Comparison of ENCODE assay signal across 8 cellular contexts in the genomic region with DNA sequence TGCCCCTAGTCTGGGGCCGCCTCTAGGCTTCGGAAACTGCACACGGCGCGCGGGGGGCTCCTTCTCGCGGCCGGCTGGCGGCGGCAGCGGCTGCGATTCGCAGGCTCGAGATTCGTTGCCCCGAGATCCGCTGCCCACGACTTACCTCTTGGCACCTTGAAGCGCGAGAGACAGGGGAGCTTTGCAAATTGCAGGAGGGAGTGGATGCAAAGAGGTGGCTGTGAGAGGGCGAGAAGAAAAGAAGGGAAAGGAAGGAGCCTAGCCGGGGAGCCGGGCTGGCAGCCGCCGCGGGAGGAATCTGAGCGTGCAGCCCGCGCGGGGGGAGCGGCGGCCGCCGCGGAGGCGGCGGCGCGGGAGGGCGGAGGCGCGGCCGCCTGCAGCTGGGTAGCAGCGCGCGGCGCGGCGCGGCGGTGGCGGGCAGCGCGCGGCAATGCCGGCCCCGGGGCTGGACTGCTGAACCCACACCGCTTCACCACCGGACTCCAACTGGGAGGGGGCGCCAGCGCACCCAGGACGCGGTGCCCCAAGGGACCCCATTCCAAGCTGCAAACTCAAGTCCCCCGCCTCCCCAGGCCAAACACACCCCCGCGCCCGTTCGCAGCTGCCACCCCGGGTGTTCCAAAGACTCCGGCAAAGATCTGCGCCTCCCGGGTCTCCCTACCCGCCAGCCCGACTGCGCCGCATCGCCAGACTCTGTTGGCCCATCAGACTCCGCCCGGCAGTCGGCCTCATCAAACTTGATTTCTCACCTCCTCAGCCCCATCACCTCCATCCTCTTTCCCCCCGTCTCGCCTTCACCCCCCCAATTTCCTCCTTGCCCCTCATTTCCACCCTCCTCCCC. TPM values are rescaled to one million over a fixed set of nuclear protein-coding genes. Genes with fewer than 3 reads are reported as not detected.
DNase-seq lines count a peak whose midpoint lies in the region; ATAC-seq and TF ChIP-seq lines count a peak whose summit lies in the region.

No MANE protein-coding gene starts in this region.

- ATAC-seq in RWPE2 (ENCODE audit: low read depth) (peak; percentile 44), GM21528 (IDR thresholded peaks at IDR 0.05; ENCODE audit: low FRiP score, unreplicated experiment) (no peak)

- no peak overlapping the region for H3K27ac Mint-ChIP-seq in glutamatergic neuron (ENCODE audit: unreplicated experiment)
- peak overlapping the region; percentile 80 for H3K27ac Mint-ChIP-seq in type B pancreatic cell

- H3K4me3 ChIP-seq in BE2C (ENCODE audit: low read depth, low read length) = peak overlapping the region; percentile 20
- peak overlapping the region; percentile 57 for H3K4me3 ChIP-seq in RWPE2 (ENCODE audit: severe bottlenecking)
- peak overlapping the region; percentile 73 to 84 for H3K4me3 ChIP-seq in neutrophil (ENCODE audit: low read depth in 1 of 2, low read length in 1 of 2)

- H3K27me3 Mint-ChIP-seq in glutamatergic neuron (ENCODE audit: unreplicated experiment) = peaks cover 19% of the 10 kb centered on the region
- H3K27me3 Mint-ChIP-seq in type B pancreatic cell = peaks cover 79% of the 10 kb centered on the region

- POLR2A ChIA-PET in HEK293T (lab: Yijun Ruan, JAX) = interaction anchor here (5.7 kb wide), 1 partner anchor 44 kb away, joined by 33 read pairs; a partner anchor contains a TSS

- H3K27me3 ChIP-seq in BE2C = peaks cover 99% of the 10 kb centered on the region
- no peaks in the 10 kb centered on the region for H3K27me3 ChIP-seq in RWPE2 (ENCODE audit: insufficient read depth, poor library complexity, severe bottlenecking)
- peaks cover 23% of the 10 kb centered on the region for H3K27me3 ChIP-seq in neutrophil

- H3K27ac ChIP-seq in RWPE2 (ENCODE audit: poor library complexity, severe bottlenecking) = peak overlapping the region; percentile 63
- peak overlapping the region; percentile 87 for H3K27ac ChIP-seq in neutrophil

- H3K9me3 Mint-ChIP-seq in glutamatergic neuron (ENCODE audit: unreplicated experiment) = peaks cover 10% of the 10 kb centered on the region
- H3K9me3 Mint-ChIP-seq in type B pancreatic cell = no peaks in the 10 kb centered on the region

- no peaks in the 10 kb centered on the region for H3K36me3 ChIP-seq in BE2C
- H3K36me3 ChIP-seq in RWPE2 (ENCODE audit: low read depth) = no peaks in the 10 kb centered on the region
- H3K36me3 ChIP-seq in neutrophil = no peaks in the 10 kb centered on the region

- H3K4me3 Mint-ChIP-seq in glutamatergic neuron (ENCODE audit: unreplicated experiment) (peak overlapping the region; percentile 92), type B pancreatic cell (peak overlapping the region; percentile 96)

- DNase-seq in BE2C (peak; percentile 21), HEK293T (ENCODE audit: extremely low spot score) (peak; percentile 59), RWPE2 (ENCODE audit: low spot score) (peak; percentile 72), glutamatergic neuron (peak; percentile 58), type B pancreatic cell (ENCODE audit: extremely low spot score, unreplicated experiment) (peak; percentile 71)
- DNase-seq in activated naive CD4-positive, alpha-beta T cell treated with anti-CD3 and anti-CD28 coated beads, Interleukin-2, amount 50 U/mL, for 16 hours = peak; percentile 41

- H3K4me1 ChIP-seq in BE2C (no peaks in the 10 kb centered on the region), RWPE2 (ENCODE audit: insufficient read depth, poor library complexity, severe bottlenecking) (peaks cover 11% of the 10 kb centered on the region), neutrophil (ENCODE audit: control insufficient read depth in 1 of 2, insufficient read depth in 1 of 2, low read depth in 1 of 2, low read length in 1 of 2) (peaks cover 39% of the 10 kb centered on the region in 2 experiments)

- H3K4me1 Mint-ChIP-seq in glutamatergic neuron (ENCODE audit: low read depth, unreplicated experiment) (peaks cover 11% of the 10 kb centered on the region), type B pancreatic cell (ENCODE audit: unreplicated experiment) (peaks cover 23% of the 10 kb centered on the region)

- CTCF ChIA-PET in HEK293T (lab: Yijun Ruan, JAX) = interaction anchor here (0.6 to 1.8 kb wide), 2 partner anchors 99 to 293 kb away, joined by 3 to 4 read pairs; no protein-coding TSS in a partner anchor

- no peaks in the 10 kb centered on the region for H3K36me3 Mint-ChIP-seq in glutamatergic neuron (ENCODE audit: unreplicated experiment)
- H3K36me3 Mint-ChIP-seq in type B pancreatic cell = no peaks in the 10 kb centered on the region

- no peak for TF ChIP-seq CTCF in BE2C (IDR thresholded peaks at IDR 0.05; ENCODE audit: low read depth, low read length)
- TF ChIP-seq CTCF in RWPE2 (IDR thresholded peaks at IDR 0.05; ENCODE audit: poor library complexity, severe bottlenecking) = peak; percentile 64
- TF ChIP-seq CTCF in glutamatergic neuron (IDR thresholded peaks at IDR 0.05; ENCODE audit: partially characterized antibody, unreplicated experiment) = no peak
- TF ChIP-seq CTCF in neutrophil (IDR thresholded peaks at IDR 0.05) = peak; percentile 40
- TF ChIP-seq CTCF in type B pancreatic cell (conservative IDR thresholded peaks at IDR 0.05) = no peak

- H3K9me3 ChIP-seq in BE2C (no peaks in the 10 kb centered on the region), RWPE2 (ENCODE audit: severe bottlenecking) (no peaks in the 10 kb centered on the region), neutrophil (no peaks in the 10 kb centered on the region)

TF ChIP-seq in HEK293T, 16 proteins besides CTCF, POLR2A, EP300 and RAD21:
- TF ChIP-seq FOXA1 (IDR thresholded peaks at IDR 0.05) = no peak
- TF ChIP-seq TARDBP (IDR thresholded peaks at IDR 0.05) = no peak
- peak; percentile 56 for TF ChIP-seq L3MBTL2 (conservative IDR thresholded peaks at IDR 0.05)
- TF ChIP-seq HDGF (IDR thresholded peaks at IDR 0.05; ENCODE audit: borderline replicate concordance) = no peak
- TF ChIP-seq SUZ12 (IDR thresholded peaks at IDR 0.05) = no peak
- TF ChIP-seq, protein P1, sequence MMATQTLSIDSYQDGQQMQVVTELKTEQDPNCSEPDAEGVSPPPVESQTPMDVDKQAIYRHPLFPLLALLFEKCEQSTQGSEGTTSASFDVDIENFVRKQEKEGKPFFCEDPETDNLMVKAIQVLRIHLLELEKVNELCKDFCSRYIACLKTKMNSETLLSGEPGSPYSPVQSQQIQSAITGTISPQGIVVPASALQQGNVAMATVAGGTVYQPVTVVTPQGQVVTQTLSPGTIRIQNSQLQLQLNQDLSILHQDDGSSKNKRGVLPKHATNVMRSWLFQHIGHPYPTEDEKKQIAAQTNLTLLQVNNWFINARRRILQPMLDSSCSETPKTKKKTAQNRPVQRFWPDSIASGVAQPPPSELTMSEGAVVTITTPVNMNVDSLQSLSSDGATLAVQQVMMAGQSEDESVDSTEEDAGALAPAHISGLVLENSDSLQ (IDR thresholded peaks at IDR 0.05) = no peak
- 0 out of 2 replicates have a peak, but pooled peaks have one; percentile 33 for TF ChIP-seq FOXM1 (IDR thresholded peaks at IDR 0.05; ENCODE audit: borderline replicate concordance)
- no peak for TF ChIP-seq ZNF384 (IDR thresholded peaks at IDR 0.05)
- TF ChIP-seq LEF1 (IDR thresholded peaks at IDR 0.05; ENCODE audit: borderline replicate concordance) = no peak

RNA-seq across cellular contexts. Expression of a gene that starts 44.2 kb away (rescaled TPM):
- polyA plus RNA-seq in BE2C (2012; ENCODE audit: insufficient read depth, insufficient read length, low read depth) = 7.4 TPM
- 16.0 TPM for total RNA-seq in glutamatergic neuron (ENCODE audit: unreplicated experiment)
- 8.6 and 18.4 TPM in 2 replicates for total RNA-seq in type B pancreatic cell (ENCODE audit: low replicate concordance)

Comparison
In these comparisons a context has a peak if more than half of its experiments do, and no peak if none do; other contexts are left out.
1. DNase-seq: peak in every context shown above with its lines; median percentile 72 in RWPE2; 71 in type B pancreatic cell; 59 in HEK293T; 58 in glutamatergic neuron; 41 in activated naive CD4-positive, alpha-beta T cell treated with anti-CD3 and anti-CD28 coated beads, Interleukin-2, amount 50 U/mL, for 16 hours; 21 in BE2C.
2. H3K4me3 ChIP-seq: peak in every context shown above with its lines; median percentile 78 in neutrophil; 57 in RWPE2; 20 in BE2C.
3. CTCF ChIP-seq: peak in RWPE2 (single experiment) and neutrophil (single experiment); none in BE2C (single experiment), glutamatergic neuron (single experiment) and type B pancreatic cell (single experiment).